Comparison of ENCODE assay signal across 24 cellular contexts in genomic region chr3:94259291-94259690, GRCh38.
"Had no signal": no experiment of that assay in that cellular context is flagged by ENCODE, and none has a peak within 500 bp of the region (broad histone marks: within the 10 kb centered on the region; RNA-seq: fewer than 3 reads in every experiment).

No MANE protein-coding gene starts in this region.

- H3K4me1 ChIP-seq: SJCRH30 had no signal

- H3K27ac ChIP-seq: KMS-11, SJCRH30 had no signal

- H3K4me3 ChIP-seq: K562, SJCRH30 had no signal

- H3K9me3 ChIP-seq: SJCRH30 had no signal

- ATAC-seq: K562, Panc1, PC-3, Right ventricle myocardium inferior, SK-N-SH treated with all-trans-retinoic acid at 6 μM for 48 hours had no signal

- DNase-seq: Kasumi-1, MV-4-11, NCI-H1048, NCI-H1105, NCI-H1417, NCI-H1436 treated with DMSO at 0.1 percent for 48 hours, NCI-H1694, NCI-H1930, NCI-H2081, NCI-H2107, NCI-H2227 treated with DMSO at 0.1 percent for 48 hours, NCI-H446, NCI-H510A, NCI-H524 treated with DMSO at 0.1 percent for 48 hours, NCI-H69, NCI-H774, PC-3, SHP77 treated with DMSO at 0.1 percent for 48 hours, SJCRH30 had no signal

- H3K27me3 ChIP-seq: SJCRH30 had no signal

- H3K9ac ChIP-seq: KMS-11 had no signal

- H3K36me3 ChIP-seq: SJCRH30 had no signal
